8 cellular contexts compared by ENCODE assay signal in genomic region chr20:50286609-50287008, GRCh38.
DNase-seq lines count a peak whose midpoint lies in the region; ATAC-seq, FAIRE-seq and TF ChIP-seq lines count a peak whose summit lies in the region.

No MANE protein-coding gene starts in this region.

- H3K4me3 Mint-ChIP-seq in activated CD4-positive, alpha-beta memory T cell treated with anti-CD3 and anti-CD28 coated beads for 36 hours, result no peak overlapping the region
- H3K4me3 Mint-ChIP-seq in activated CD4-positive, alpha-beta memory T cell treated with anti-CD3 and anti-CD28 coated beads, Interleukin-2, amount 10 ng/mL, durations not matched to agents 7 days and 5 days, result no peak overlapping the region
- peak overlapping the region; percentile 48 for H3K4me3 Mint-ChIP-seq in activated T-helper 17 cell treated with anti-CD3 and anti-CD28 coated beads, Interleukin-2, amount 50 U/mL, for 72 hours

- H3K27me3 ChIP-seq in upper lobe of left lung, result no peaks in the 10 kb centered on the region

- H3K9ac ChIP-seq in kidney (ENCODE audit: low read length in 2 of 2), result peak overlapping the region in 1 of 2 donors; percentile 58

- H3K4me1 ChIP-seq in kidney (ENCODE audit: control insufficient read depth in 1 of 2, insufficient read depth in 1 of 2, low read depth in 1 of 2, low read length in 2 of 2) (peaks cover under 1 to 9% of the 10 kb centered on the region in 2 donors), upper lobe of left lung (peaks cover 26 to 38% (median 33%) of the 10 kb centered on the region in 4 donors)

- H3K4me1 Mint-ChIP-seq in activated CD4-positive, alpha-beta memory T cell treated with anti-CD3 and anti-CD28 coated beads for 36 hours (ENCODE audit: low read depth), result peaks cover 34% of the 10 kb centered on the region
- H3K4me1 Mint-ChIP-seq in activated CD4-positive, alpha-beta memory T cell treated with anti-CD3 and anti-CD28 coated beads, Interleukin-2, amount 10 ng/mL, durations not matched to agents 7 days and 5 days, result peaks cover 44% of the 10 kb centered on the region
- peaks cover 19% of the 10 kb centered on the region for H3K4me1 Mint-ChIP-seq in activated T-helper 17 cell treated with anti-CD3 and anti-CD28 coated beads, Interleukin-2, amount 50 U/mL, for 72 hours

- intact Hi-C loops in activated CD4-positive, alpha-beta memory T cell treated with anti-CD3 and anti-CD28 coated beads for 36 hours (cut with micrococcal nuclease), result loop anchor here (5.0 kb wide), 1 partner anchor 94 kb away; the partner anchor contains the start of gene CEBPB
- intact Hi-C loops in kidney (cut with DNase I), result no loop called here

- DNase-seq in activated CD4-positive, alpha-beta memory T cell treated with anti-CD3 and anti-CD28 coated beads for 36 hours, result peak; percentile 63
- DNase-seq in activated CD4-positive, alpha-beta memory T cell treated with anti-CD3 and anti-CD28 coated beads, Interleukin-2, amount 10 ng/mL, durations not matched to agents 7 days and 5 days, result no peak
- peak; percentile 85 for DNase-seq in kidney
- DNase-seq in upper lobe of left lung, result peak in 1 of 2 donors; percentile 53

- POLR2A ChIA-PET in activated CD4-positive, alpha-beta memory T cell treated with anti-CD3 and anti-CD28 coated beads for 36 hours (lab: Charles Lee), result interaction anchor here (0.7 kb wide), 1 partner anchor 11 kb away, joined by 6 read pairs; no protein-coding TSS in a partner anchor
- POLR2A ChIA-PET in activated CD4-positive, alpha-beta memory T cell treated with anti-CD3 and anti-CD28 coated beads, Interleukin-2, amount 10 ng/mL, durations not matched to agents 7 days and 5 days (lab: Charles Lee), result interaction anchor here (2.0 to 2.7 kb wide), 2 partner anchors 27 to 52 kb away, joined by 4 to 21 read pairs; no protein-coding TSS in a partner anchor

- no peak for TF ChIP-seq POLR2A in upper lobe of left lung (IDR thresholded peaks at IDR 0.05)

- no peaks in the 10 kb centered on the region for H3K36me3 Mint-ChIP-seq in activated CD4-positive, alpha-beta memory T cell treated with anti-CD3 and anti-CD28 coated beads for 36 hours
- H3K36me3 Mint-ChIP-seq in activated CD4-positive, alpha-beta memory T cell treated with anti-CD3 and anti-CD28 coated beads, Interleukin-2, amount 10 ng/mL, durations not matched to agents 7 days and 5 days (ENCODE audit: low read depth), result no peaks in the 10 kb centered on the region
- no peaks in the 10 kb centered on the region for H3K36me3 Mint-ChIP-seq in activated T-helper 17 cell treated with anti-CD3 and anti-CD28 coated beads, Interleukin-2, amount 50 U/mL, for 72 hours (ENCODE audit: low read depth)

- TF ChIP-seq CTCF in kidney (IDR thresholded peaks at IDR 0.05; ENCODE audit: borderline replicate concordance, extremely low read depth, insufficient read depth), result no peak
- TF ChIP-seq CTCF in upper lobe of left lung (IDR thresholded peaks at IDR 0.05), result no peak

- H3K4me3 ChIP-seq in kidney (ENCODE audit: low read length in 2 of 2), result no peak overlapping the region
- no peak overlapping the region for H3K4me3 ChIP-seq in upper lobe of left lung

- peak overlapping the region; percentile 76 to 80 for H3K27ac ChIP-seq in kidney (ENCODE audit: low read depth in 2 of 2, low read length in 2 of 2)
- peak overlapping the region; percentile 59 to 80 (median 68) for H3K27ac ChIP-seq in upper lobe of left lung

- no peak for TF ChIP-seq EP300 in upper lobe of left lung (IDR thresholded peaks at IDR 0.05)

- FAIRE-seq in kidney (lab: Jason Lieb, UNC), result no peak

- peak overlapping the region; percentile 84 for H3K27ac Mint-ChIP-seq in activated CD4-positive, alpha-beta memory T cell treated with anti-CD3 and anti-CD28 coated beads for 36 hours
- no peak overlapping the region for H3K27ac Mint-ChIP-seq in activated CD4-positive, alpha-beta memory T cell treated with anti-CD3 and anti-CD28 coated beads, Interleukin-2, amount 10 ng/mL, durations not matched to agents 7 days and 5 days
- H3K27ac Mint-ChIP-seq in activated T-helper 17 cell treated with anti-CD3 and anti-CD28 coated beads, Interleukin-2, amount 50 U/mL, for 72 hours, result peak overlapping the region; percentile 84

- H3K36me3 ChIP-seq in kidney (ENCODE audit: control insufficient read depth in 1 of 2, insufficient read depth in 2 of 2, low read length in 2 of 2) (no peaks in the 10 kb centered on the region), upper lobe of left lung (no peaks in the 10 kb centered on the region)

- peak; percentile 13 for ATAC-seq in activated T-helper 17 cell treated with anti-CD3 and anti-CD28 coated beads, Interleukin-2, amount 50 U/mL, for 72 hours (replicated peaks)
- ATAC-seq in upper lobe of left lung (ENCODE audit: low FRiP score in 2 of 2), result peak in 1 of 2 donors; percentile 76
- no peak for ATAC-seq in GM19351 (IDR thresholded peaks at IDR 0.05; ENCODE audit: unreplicated experiment)
- ATAC-seq in GM21737 (IDR thresholded peaks at IDR 0.05; ENCODE audit: unreplicated experiment), result no peak
- ATAC-seq in GM21423 (IDR thresholded peaks at IDR 0.05; ENCODE audit: unreplicated experiment), result no peak

- H3K27me3 Mint-ChIP-seq in activated CD4-positive, alpha-beta memory T cell treated with anti-CD3 and anti-CD28 coated beads for 36 hours, result peaks cover 5% of the 10 kb centered on the region
- H3K27me3 Mint-ChIP-seq in activated CD4-positive, alpha-beta memory T cell treated with anti-CD3 and anti-CD28 coated beads, Interleukin-2, amount 10 ng/mL, durations not matched to agents 7 days and 5 days, result no peaks in the 10 kb centered on the region
- H3K27me3 Mint-ChIP-seq in activated T-helper 17 cell treated with anti-CD3 and anti-CD28 coated beads, Interleukin-2, amount 50 U/mL, for 72 hours, result peaks cover 36% of the 10 kb centered on the region

- CTCF ChIA-PET in activated CD4-positive, alpha-beta memory T cell treated with anti-CD3 and anti-CD28 coated beads for 36 hours (lab: Charles Lee), result interaction anchor here (0.6 kb wide), 1 partner anchor 693 kb away, joined by 4 read pairs; no protein-coding TSS in a partner anchor
- CTCF ChIA-PET in activated CD4-positive, alpha-beta memory T cell treated with anti-CD3 and anti-CD28 coated beads, Interleukin-2, amount 10 ng/mL, durations not matched to agents 7 days and 5 days (lab: Charles Lee), result no interaction called here

- H3K9me3 ChIP-seq in kidney (ENCODE audit: control insufficient read depth in 1 of 2, low read length in 2 of 2) (no peaks in the 10 kb centered on the region), upper lobe of left lung (no peaks in the 10 kb centered on the region)

- H3K9me3 Mint-ChIP-seq in activated CD4-positive, alpha-beta memory T cell treated with anti-CD3 and anti-CD28 coated beads for 36 hours, result no peaks in the 10 kb centered on the region
- H3K9me3 Mint-ChIP-seq in activated CD4-positive, alpha-beta memory T cell treated with anti-CD3 and anti-CD28 coated beads, Interleukin-2, amount 10 ng/mL, durations not matched to agents 7 days and 5 days, result no peaks in the 10 kb centered on the region
- no peaks in the 10 kb centered on the region for H3K9me3 Mint-ChIP-seq in activated T-helper 17 cell treated with anti-CD3 and anti-CD28 coated beads, Interleukin-2, amount 50 U/mL, for 72 hours

- 69 to 76% methylated on average over 11 of the region's 11 CpGs for WGBS in upper lobe of left lung, 2 donors
